Comparison of ENCODE assay signal across 23 cellular contexts in genomic region chr16:15970743-15971434, GRCh38. TPM values are rescaled to one million over a fixed set of nuclear protein-coding genes. Genes with fewer than 3 reads are reported as not detected.
DNase-seq lines count a peak whose midpoint lies in the region; ATAC-seq, FAIRE-seq and TF ChIP-seq lines count a peak whose summit lies in the region.
"Had no signal": no experiment of that assay in that cellular context is flagged by ENCODE, and none has a peak within 500 bp of the region (broad histone marks: within the 10 kb centered on the region; RNA-seq: fewer than 3 reads in every experiment).

No MANE protein-coding gene starts in this region.

- TF ChIP-seq EP300 in A549 (IDR thresholded peaks at IDR 0.05), result no peak

- H3K9me3 ChIP-seq in A549 (peaks cover 39% of the 10 kb centered on the region), HUES48 (ENCODE audit: control insufficient read depth, insufficient read depth, low read length) (peaks cover 4% of the 10 kb centered on the region; the same call in 1 of the 2 replicates), iPS-20b (ENCODE audit: insufficient read depth, low read depth, low read length) (peaks cover 10% of the 10 kb centered on the region; the same call in 1 of the 2 replicates)
- H3K9me3 ChIP-seq: MG63, suprapubic skin had no signal

- 92% methylated on average over 7 of the region's 7 CpGs for WGBS in A549 (ENCODE audit: missing lambda C conversion rate)

- no peak for ATAC-seq in A549
- ATAC-seq: PC-3 had no signal

- no peak for TF ChIP-seq RAD21 in A549 (conservative IDR thresholded peaks at IDR 0.05 in 1 of 2, IDR thresholded peaks at IDR 0.05 in 1 of 2)

- H3K4me2 ChIP-seq in A549, result no peak overlapping the region
- H3K4me2 ChIP-seq: smooth muscle cell had no signal

- POLR2A ChIA-PET in A549 (lab: Yijun Ruan, JAX), result no interaction called here

- H3K9ac ChIP-seq in HUES48 (ENCODE audit: low read depth, low read length) (peak overlapping the region; percentile 65), iPS-20b (ENCODE audit: low read depth, low read length) (peak overlapping the region; percentile 76; the same call in 1 of the 2 replicates)

- no peak for DNase-seq in A549 (ENCODE audit: low read depth in 1 of 2, low spot score in 1 of 2)
- DNase-seq in bronchial epithelial cell (ENCODE audit: low read depth), result peak; percentile 32
- DNase-seq in GM19239 (ENCODE audit: insufficient read length, low spot score), result no peak
- no peak for DNase-seq in midbrain (lab: John Stamatoyannopoulos, UW)
- no peak for DNase-seq in activated CD4-positive, CD25-positive, alpha-beta regulatory T cell treated with anti-CD3 and anti-CD28 coated beads, Interleukin-2, amount 50 U/mL, for 72 hours
- DNase-seq in activated T-cell treated with anti-CD3 and anti-CD28 coated beads, Interleukin-2, amount 50 U/mL, for 1 hour, result no peak
- DNase-seq: activated CD4-positive, alpha-beta T cell treated with anti-CD3 and anti-CD28 coated beads, Interleukin-2, amount 50 U/mL, for 4 hours; CD8-positive, alpha-beta memory T cell; cerebellar nuclear complex; MG63; NCI-H1417 treated with DMSO at 0.1 percent for 48 hours; NCI-H2081 treated with DMSO at 0.1 percent for 48 hours; NCI-H345; occipital lobe; SHP77; T-helper 9 cell; uterus had no signal

- H3K4me3 ChIP-seq in A549 (no peak overlapping the region), HUES48 (ENCODE audit: low read depth, low read length) (peak overlapping the region; percentile 30), bronchial epithelial cell (ENCODE audit: low read depth, low read length) (no peak overlapping the region), iPS-20b (ENCODE audit: low read length) (peak overlapping the region; percentile 57)
- H3K4me3 ChIP-seq: MG63, smooth muscle cell, suprapubic skin, uterus had no signal

- FAIRE-seq in A549 (lab: Jason Lieb, UNC) (no peak), bronchial epithelial cell (lab: Jason Lieb, UNC) (no peak), GM19239 (lab: Jason Lieb, UNC) (no peak)
- FAIRE-seq: A204.1 had no signal

- CTCF ChIA-PET in A549 (lab: Yijun Ruan, JAX), result interaction anchor here (1.2 kb wide), 1 partner anchor 18 kb away, joined by 3 read pairs; no protein-coding TSS in a partner anchor

- H3K36me3 ChIP-seq in HUES48 (ENCODE audit: control insufficient read depth, insufficient read depth, low read length), result no peaks in the 10 kb centered on the region
- H3K36me3 ChIP-seq in bronchial epithelial cell (ENCODE audit: control insufficient read depth, insufficient read depth, low read length), result peaks cover 1% of the 10 kb centered on the region
- peaks cover 5% of the 10 kb centered on the region; the same call in 1 of the 2 replicates for H3K36me3 ChIP-seq in iPS-20b (ENCODE audit: insufficient read depth, low read depth, low read length)
- H3K36me3 ChIP-seq: suprapubic skin, uterus had no signal

- H3K27me3 ChIP-seq in HUES48 (ENCODE audit: control insufficient read depth, insufficient read depth, low read length) (no peaks in the 10 kb centered on the region), bronchial epithelial cell (ENCODE audit: control insufficient read depth, insufficient read depth, low read length) (no peaks in the 10 kb centered on the region), iPS-20b (ENCODE audit: insufficient read depth, low read length) (no peaks in the 10 kb centered on the region)
- H3K27me3 ChIP-seq: MG63, suprapubic skin, uterus had no signal

- H3K4me1 ChIP-seq in A549 (peaks cover 56% of the 10 kb centered on the region), HUES48 (ENCODE audit: control insufficient read depth, insufficient read depth, low read length) (peaks cover 21% of the 10 kb centered on the region), iPS-20b (ENCODE audit: insufficient read depth, low read length) (peaks cover 22% of the 10 kb centered on the region)
- H3K4me1 ChIP-seq: uterus had no signal

- H3K27ac ChIP-seq in A549 (peak overlapping the region in 1 of 2 experiments; percentile 95; a peak in 3 of 6 replicates), HUES48 (ENCODE audit: low read depth, low read length) (peak overlapping the region; percentile 96), iPS-20b (ENCODE audit: low read length) (peak overlapping the region; percentile 91)
- H3K27ac ChIP-seq: suprapubic skin, uterus had no signal

- TF ChIP-seq CTCF in A549 (IDR thresholded peaks at IDR 0.05) (no peak), bronchial epithelial cell (IDR thresholded peaks at IDR 0.05; ENCODE audit: insufficient read depth, low read length, severe bottlenecking) (no peak)

- TF ChIP-seq POLR2A in A549 (IDR thresholded peaks at IDR 0.05; ENCODE audit: low read length), result no peak

TF ChIP-seq in A549, 52 proteins besides CTCF, POLR2A, EP300 and RAD21:
- TF ChIP-seq CBX8 (IDR thresholded peaks at IDR 0.05) (no peak), POLR2AphosphoS2 (conservative IDR thresholded peaks at IDR 0.05; ENCODE audit: low read length) (no peak), ELK1 (IDR thresholded peaks at IDR 0.05; ENCODE audit: low read depth, low read length) (no peak), EHMT2 (IDR thresholded peaks at IDR 0.05; ENCODE audit: low read depth) (peak; percentile 32; the same call in 1 of the 2 replicates), RNF2 (IDR thresholded peaks at IDR 0.05; ENCODE audit: borderline replicate concordance, low read depth) (no peak)

RNA-seq across cellular contexts. Expression of gene ABCC1, which starts 21.5 kb away (rescaled TPM):
- polyA plus RNA-seq in A549 (2011; rRNA removed) (56.5 and 108 TPM in 2 replicates), A549 (2017; fragmentation: RNase III; extraction: RNeasy Plus Mini Kit Qiagen cat#74134 plus additional on column Dnase treatment) (86.7 to 93.8 TPM (median 90.7 TPM) in 3 replicates)
- 59.3 and 77.9 TPM in 2 replicates for polyA plus RNA-seq in A549 (2012; cell fraction: cytosol; rRNA removed)
- 184 and 231 TPM in 2 replicates for polyA plus RNA-seq in A549 (2012; cell fraction: nucleus; rRNA removed)
- 359 and 414 TPM in 2 replicates for polyA minus RNA-seq in A549 (2011; rRNA and poly(A)+ RNA removed)
- 31.3 and 69.1 TPM in 2 replicates for total RNA-seq in bronchial epithelial cell

Comparison
In these comparisons a context has a peak if more than half of its experiments do, and no peak if none do; other contexts are left out.
1. H3K4me3 ChIP-seq: peak in HUES48 (single experiment) and iPS-20b (single experiment); none in A549 (single experiment) and bronchial epithelial cell (single experiment).